ENCODE assay signal across 16 cellular contexts in genomic region chr13:100214886-100215285, GRCh38.
DNase-seq lines count a peak whose midpoint lies in the region; ATAC-seq, FAIRE-seq and TF ChIP-seq lines count a peak whose summit lies in the region.
"Had no signal": no experiment of that assay in that cellular context is flagged by ENCODE, and none has a peak within 500 bp of the region (broad histone marks: within the 10 kb centered on the region; RNA-seq: fewer than 3 reads in every experiment).

No MANE protein-coding gene starts in this region.

- no peak overlapping the region for H2BK15ac ChIP-seq in IMR-90 (ENCODE audit: low read depth, low read length)

- TF ChIP-seq RAD21 in IMR-90 (IDR thresholded peaks at IDR 0.05; ENCODE audit: low read length) (no peak), K562 (CRISPR knock-in tag; conservative IDR thresholded peaks at IDR 0.05 in 1 of 2, IDR thresholded peaks at IDR 0.05 in 1 of 2) (no peak)

- no peak overlapping the region for H3K56ac ChIP-seq in IMR-90 (ENCODE audit: extremely low read depth, insufficient read depth, low read length)

- H3K9me3 ChIP-seq in IMR-90 (ENCODE audit: control insufficient read depth, insufficient read depth, low read length) = no peaks in the 10 kb centered on the region
- no peaks in the 10 kb centered on the region for H3K9me3 ChIP-seq in K562 (replicated peaks; ENCODE audit: control insufficient read depth, insufficient read depth, low read depth, low read length)
- H3K9me3 ChIP-seq in adrenal gland (replicated peaks in 1 of 3) = no peaks in the 10 kb centered on the region

- intact Hi-C loops in IMR-90 (cut with micrococcal nuclease) = loop anchor here (5.0 kb wide), 2 partner anchors 53 to 128 kb away; partner anchors contain the start of gene PCCA
- intact Hi-C loops in K562 (cut with micrococcal nuclease) = no loop called here
- intact Hi-C loops in adrenal gland (cut with DNase I) = no loop called here

- no peaks in the 10 kb centered on the region; the same call in 1 of the 2 replicates for H4K20me1 ChIP-seq in IMR-90 (ENCODE audit: insufficient read depth, low read length)
- no peaks in the 10 kb centered on the region for H4K20me1 ChIP-seq in K562 (replicated peaks; ENCODE audit: control insufficient read depth, insufficient read depth, low read length)

- no CpG with 5 or more reads among the region's 3 CpGs for WGBS in IMR-90 (ENCODE audit: extremely low coverage in 2 of 2, insufficient read length in 1 of 2), 2 experiments
- WGBS in K562 (ENCODE audit: insufficient coverage, low coverage, missing lambda C conversion rate) = 65% methylated on average over 3 of the region's 3 CpGs
- 96 to 100% (median 99%) methylated on average over 3 of the region's 3 CpGs for WGBS in adrenal gland, 4 donors

- H3K36me3 ChIP-seq in IMR-90 (ENCODE audit: control insufficient read depth, insufficient read depth, low read length) (no peaks in the 10 kb centered on the region), K562 (ENCODE audit: control insufficient read depth, insufficient read depth, low read length) (no peaks in the 10 kb centered on the region), adrenal gland (replicated peaks in 1 of 2) (peaks cover 0 to under 1% of the 10 kb centered on the region in 2 donors)

- peaks cover 5 to 25% of the 10 kb centered on the region in 2 experiments for H3K79me1 ChIP-seq in IMR-90 (ENCODE audit: low read depth in 1 of 2, low read length in 2 of 2)

- H3K4me3 ChIP-seq in AG04449 (ENCODE audit: low read depth, low read length) (no peak overlapping the region), IMR-90 (ENCODE audit: insufficient read depth, low read depth, low read length) (no peak overlapping the region), K562 (no peak overlapping the region), foreskin fibroblast (ENCODE audit: low read depth in 1 of 2, low read length in 2 of 2) (no peak overlapping the region), adrenal gland (no peak overlapping the region)

- H3K9ac ChIP-seq in IMR-90 (ENCODE audit: low read depth, low read length) (no peak overlapping the region), K562 (ENCODE audit: insufficient read depth in 1 of 2, low read depth in 2 of 2, low read length in 2 of 2) (no peak overlapping the region)

- in situ Hi-C loops in IMR-90 (cut with MboI; ENCODE audit: low sequenced_read_pairs) (no loop called here), K562 (cut with MboI) (no loop called here)

- H3K27ac ChIP-seq in IMR-90 (ENCODE audit: insufficient read depth, low read length) (peak overlapping the region; percentile 81; the same call in 1 of the 2 replicates), K562 (ENCODE audit: extremely low read depth, low read depth, low read length) (no peak overlapping the region), adrenal gland (no peak overlapping the region)

- no peak overlapping the region for H2AK5ac ChIP-seq in IMR-90 (ENCODE audit: low read depth, low read length)

- FAIRE-seq in K562 (lab: Jason Lieb, UNC) = no peak

- no peak overlapping the region for H2AK9ac ChIP-seq in IMR-90 (replicated peaks; ENCODE audit: low read depth, low read length, poor library complexity)

- H2AFZ ChIP-seq in IMR-90 (replicated peaks; ENCODE audit: low read length, poor library complexity) (no peak overlapping the region), K562 (ENCODE audit: low read depth, low read length) (no peak overlapping the region)

- H3K4me2 ChIP-seq in IMR-90 (ENCODE audit: low read depth, low read length) (peak overlapping the region; percentile 63; the same call in 1 of the 2 replicates), K562 (ENCODE audit: insufficient read depth, low read length) (no peak overlapping the region)

- CTCF ChIA-PET in AG04449 (lab: Yijun Ruan, JAX) = no interaction called here
- CTCF ChIA-PET in IMR-90 (lab: Yijun Ruan, JAX) = no interaction called here
- CTCF ChIA-PET in K562 (lab: Yijun Ruan, JAX; ENCODE audit: low intra/inter-chr PET ratio) = no interaction called here

- H4K5ac ChIP-seq in IMR-90 (ENCODE audit: low read depth, low read length) = no peak overlapping the region

- H3K4me1 ChIP-seq in IMR-90 (ENCODE audit: control insufficient read depth, insufficient read depth, low read length) (peaks cover 15% of the 10 kb centered on the region), K562 (replicated peaks in 1 of 2; ENCODE audit: control insufficient read depth in 2 of 2, insufficient read depth in 2 of 2, low read length in 2 of 2) (no peaks in the 10 kb centered on the region), adrenal gland (replicated peaks in 1 of 2) (peaks cover 0 to 9% of the 10 kb centered on the region in 2 donors)

- POLR2A ChIA-PET in AG04449 (lab: Yijun Ruan, JAX) = no interaction called here
- POLR2A ChIA-PET in IMR-90 (lab: Charles Lee; ENCODE audit: unreplicated experiment) = no interaction called here
- POLR2A ChIA-PET in K562 (lab: Yijun Ruan, JAX) = no interaction called here

- TF ChIP-seq EP300 in K562 (IDR thresholded peaks at IDR 0.05; ENCODE audit: low read length) = no peak

- H3K14ac ChIP-seq in IMR-90 (replicated peaks; ENCODE audit: low read depth, low read length) = no peak overlapping the region

- TF ChIP-seq CTCF in AG04449 (IDR thresholded peaks at IDR 0.05; ENCODE audit: insufficient read depth, low read length, missing control alignments) (no peak), IMR-90 (conservative IDR thresholded peaks at IDR 0.05; ENCODE audit: low read depth, low read length) (no peak), K562 (IDR thresholded peaks at IDR 0.05 in 2 of 3, conservative IDR thresholded peaks at IDR 0.05 in 1 of 3; ENCODE audit: insufficient read depth in 2 of 3, low read depth in 1 of 3, low read length in 3 of 3) (no peak), foreskin fibroblast (IDR thresholded peaks at IDR 0.05; ENCODE audit: low read depth, low read length) (no peak), adrenal gland (IDR thresholded peaks at IDR 0.05) (no peak)

- peak overlapping the region; percentile 92 for H3K18ac ChIP-seq in IMR-90 (ENCODE audit: low read depth, low read length)

- H4K91ac ChIP-seq in IMR-90 (ENCODE audit: insufficient read depth, low read depth, low read length) = peak overlapping the region; percentile 26

- peak overlapping the region; percentile 98 for H2BK5ac ChIP-seq in IMR-90 (ENCODE audit: low read depth, low read length, poor library complexity, severe bottlenecking)

- H3K4ac ChIP-seq in IMR-90 (ENCODE audit: low read depth, low read length) = peak overlapping the region; percentile 38; the same call in 1 of the 2 replicates

- peak overlapping the region; percentile 53; the same call in 1 of the 2 replicates for H2BK20ac ChIP-seq in IMR-90 (ENCODE audit: low read depth, low read length)

- ATAC-seq in IMR-90 (ENCODE audit: low read depth) = peak; percentile 84
- ATAC-seq in K562 = no peak
- ATAC-seq: naive thymus-derived CD4-positive, alpha-beta T cell; stimulated activated naive CD8-positive, alpha-beta T cell treated with anti-CD3 and anti-CD28 coated beads, Interleukin-15, Interleukin-2, amounts not matched to agents 100 U/mL and 50 U/mL, for 24 hours had no signal

- no peaks in the 10 kb centered on the region; the same call in none of the 2 replicates for H3K9me1 ChIP-seq in IMR-90 (ENCODE audit: insufficient read depth, low read length)
- no peaks in the 10 kb centered on the region for H3K9me1 ChIP-seq in K562 (ENCODE audit: control insufficient read depth, insufficient read depth, low read length)

- BruUV-seq in IMR-90 (replicated peaks; lab: Mats Ljungman, UMichigan) (no TSS peak), K562 (replicated peaks; lab: Mats Ljungman, UMichigan) (no TSS peak)

- H3K79me2 ChIP-seq in K562 (ENCODE audit: control insufficient read depth, insufficient read depth, low read length) = no peaks in the 10 kb centered on the region

- no peak overlapping the region for H3K23ac ChIP-seq in IMR-90 (ENCODE audit: low read depth, low read length)

- H2BK120ac ChIP-seq in IMR-90 (ENCODE audit: low read depth, low read length) = peak overlapping the region; percentile 93; the same call in 1 of the 2 replicates

- no peaks in the 10 kb centered on the region for H3K27me3 ChIP-seq in IMR-90 (ENCODE audit: control insufficient read depth, insufficient read depth, low read length)
- no peaks in the 10 kb centered on the region for H3K27me3 ChIP-seq in K562 (ENCODE audit: control insufficient read depth in 2 of 2, insufficient read depth in 2 of 2, low read length in 2 of 2)
- no peaks in the 10 kb centered on the region for H3K27me3 ChIP-seq in adrenal gland

- dilution Hi-C loops in IMR-90 (cut with HindIII; ENCODE audit: low sequenced_read_pairs, unreplicated experiment) = no loop called here

- no peak for TF ChIP-seq POLR2A in IMR-90 (IDR thresholded peaks at IDR 0.05; ENCODE audit: low read depth, low read length)
- no peak for TF ChIP-seq POLR2A in K562 (conservative IDR thresholded peaks at IDR 0.05)
- TF ChIP-seq POLR2A in adrenal gland (IDR thresholded peaks at IDR 0.05) = no peak

- H4K8ac ChIP-seq in IMR-90 (ENCODE audit: low read depth in 2 of 2, low read length in 2 of 2) = peak overlapping the region in 1 of 2 experiments; percentile 56; a peak in 1 of 4 replicates

- DNase-seq in AG04449 (ENCODE audit: low read depth, low spot score) (peak; percentile 84), IMR-90 (peak; percentile 93), K562 (ENCODE audit: extremely low read depth in 1 of 4, low spot score in 3 of 4) (no peak), foreskin fibroblast (peak; percentile 40 to 59), adrenal gland (no peak), AG20443 (ENCODE audit: low spot score) (no peak), OCI-M2 (lab: John Stamatoyannopoulos, UW; ENCODE audit: unreplicated experiment) (no peak)
- DNase-seq in activated naive CD4-positive, alpha-beta T cell treated with Interleukin-2 at 50 U/mL for 16 hours = no peak
- DNase-seq: ACHN; activated B cell treated with CpG ODN at 0.5 μM for 24 hours; activated gamma-delta T cell; naive thymus-derived CD4-positive, alpha-beta T cell; NCI-H2081 treated with DMSO at 0.1 percent for 48 hours; stimulated activated CD4-positive, alpha-beta T cell treated with anti-CD3 and anti-CD28 coated beads, Interleukin-12 subunit alpha, Interleukin-12 subunit beta, amount 100 ng/mL, for 4 hours; stimulated activated naive CD8-positive, alpha-beta T cell treated with anti-CD3 and anti-CD28 coated beads, Interleukin-15, Interleukin-2, amounts not matched to agents 100 U/mL and 50 U/mL, for 24 hours; T-helper 1 cell had no signal

TF ChIP-seq in IMR-90, 13 proteins besides CTCF, POLR2A, EP300 and RAD21 (continues in another document):
- no peak for TF ChIP-seq MAZ (IDR thresholded peaks at IDR 0.05; ENCODE audit: borderline replicate concordance, low read depth, low read length)
- TF ChIP-seq MAFK (IDR thresholded peaks at IDR 0.05; ENCODE audit: low read depth, low read length) = peak; percentile 72; the same call in 1 of the 2 replicates
- TF ChIP-seq BHLHE40 (IDR thresholded peaks at IDR 0.05; ENCODE audit: low read depth, low read length) = peak; percentile 24; the same call in 1 of the 2 replicates

TF ChIP-seq in K562, 482 proteins besides CTCF, POLR2A, EP300 and RAD21:
- TF ChIP-seq EZH2 (IDR thresholded peaks at IDR 0.05; ENCODE audit: borderline replicate concordance, low read depth, low read length) (no peak), ZNF316 (IDR thresholded peaks at IDR 0.05) (0 out of 2 replicates have a peak, but pooled peaks have one; percentile 6)

Comparison
In these comparisons a context has a peak if more than half of its experiments do, and no peak if none do; other contexts are left out.
1. DNase-seq: peak in AG04449 (single experiment), IMR-90 (single experiment) and foreskin fibroblast (2 of 2); none in K562 (0 of 4), adrenal gland (0 of 7), activated naive CD4-positive, alpha-beta T cell treated with Interleukin-2 at 50 U/mL for 16 hours (single experiment), AG20443 (single experiment) and OCI-M2 (single experiment).